In the genomic region with DNA sequence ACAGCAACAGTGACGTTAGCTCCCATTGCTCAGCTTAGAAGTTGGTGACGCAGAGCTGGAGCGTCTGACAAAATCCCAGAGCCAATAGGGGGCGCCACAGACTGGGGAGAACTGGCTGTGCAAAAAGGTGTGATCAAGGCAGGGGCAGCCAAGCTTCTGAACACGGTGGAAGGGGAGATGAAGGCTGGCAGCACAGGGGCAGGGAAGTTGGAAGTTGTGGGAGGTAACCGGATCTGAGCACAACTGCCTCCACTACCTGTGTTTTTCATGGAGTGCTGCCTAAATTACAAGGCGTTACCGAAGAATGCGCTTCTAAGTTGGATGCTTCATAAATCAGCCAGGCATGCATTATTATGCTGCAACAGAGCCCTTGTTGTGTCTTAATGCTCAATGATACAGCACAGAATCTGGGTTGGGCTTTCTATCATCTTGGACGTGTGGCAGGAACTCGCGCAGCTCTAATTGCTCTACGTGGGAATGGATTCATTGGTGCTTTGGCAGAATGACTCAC, we compare ENCODE assay signal across 10 cellular contexts.
DNase-seq lines count a peak whose midpoint lies in the region; ATAC-seq and TF ChIP-seq lines count a peak whose summit lies in the region.
"Had no signal": no experiment of that assay in that cellular context is flagged by ENCODE, and none has a peak within 500 bp of the region (broad histone marks: within the 10 kb centered on the region; RNA-seq: fewer than 3 reads in every experiment).

No MANE protein-coding gene starts in this region.

- H3K27ac ChIP-seq in AG04450 (ENCODE audit: low read depth, low read length) (no peak overlapping the region), RWPE2 (ENCODE audit: poor library complexity, severe bottlenecking) (no peak overlapping the region), thoracic aorta (no peak overlapping the region)
- H3K27ac ChIP-seq: HL-60 had no signal

- intact Hi-C loops in head of caudate nucleus (cut with DNase I) = no loop called here

- POLR2A ChIA-PET in AG04450 (lab: Yijun Ruan, JAX) = no interaction called here

- H3K9me3 ChIP-seq in AG04450 (ENCODE audit: control insufficient read depth, insufficient read depth, low read length) (peaks cover 3% of the 10 kb centered on the region; the same call in 1 of the 2 replicates), RWPE2 (ENCODE audit: severe bottlenecking) (no peaks in the 10 kb centered on the region), thoracic aorta (no peaks in the 10 kb centered on the region)

- H3K4me3 ChIP-seq in AG04450 (ENCODE audit: low read depth, low read length) = no peak overlapping the region
- no peak overlapping the region for H3K4me3 ChIP-seq in RWPE2 (ENCODE audit: severe bottlenecking)
- H3K4me3 ChIP-seq in thoracic aorta = no peak overlapping the region

- H3K4me1 ChIP-seq in RWPE2 (ENCODE audit: insufficient read depth, poor library complexity, severe bottlenecking) (no peaks in the 10 kb centered on the region), thoracic aorta (ENCODE audit: control insufficient read depth in 1 of 2, low read depth in 2 of 2) (peaks cover 5 to 12% of the 10 kb centered on the region in 2 donors)

- ATAC-seq in GM19351 (IDR thresholded peaks at IDR 0.05; ENCODE audit: unreplicated experiment) = peak; percentile 49
- ATAC-seq in RWPE2 (ENCODE audit: low read depth) = no peak
- no peak for ATAC-seq in thoracic aorta (ENCODE audit: insufficient number of reproducible peaks, low FRiP score, low read depth)
- no peak for ATAC-seq in GM18517 (IDR thresholded peaks at IDR 0.05; ENCODE audit: unreplicated experiment)
- no peak for ATAC-seq in HG03469 (IDR thresholded peaks at IDR 0.05; ENCODE audit: unreplicated experiment)
- ATAC-seq: stimulated activated naive CD8-positive, alpha-beta T cell treated with anti-CD3 and anti-CD28 coated beads, Interleukin-15, amount 100 ng/mL, for 72 hours had no signal

- no peaks in the 10 kb centered on the region for H3K36me3 ChIP-seq in RWPE2 (ENCODE audit: low read depth)
- H3K36me3 ChIP-seq in thoracic aorta = no peaks in the 10 kb centered on the region

- CTCF ChIA-PET in AG04450 (lab: Charles Lee) = interaction anchor here (0.8 to 1.5 kb wide), 3 partner anchors 12 to 1576 kb away, joined by 3 to 4 read pairs (median 3); no protein-coding TSS in a partner anchor

- TF ChIP-seq CTCF in AG04450 (IDR thresholded peaks at IDR 0.05; ENCODE audit: low read depth, low read length) = peak; percentile 49
- TF ChIP-seq CTCF in RWPE2 (IDR thresholded peaks at IDR 0.05; ENCODE audit: poor library complexity, severe bottlenecking) = peak; percentile 24
- peak; percentile 38 for TF ChIP-seq CTCF in thoracic aorta (IDR thresholded peaks at IDR 0.05)

- H3K27me3 ChIP-seq in AG04450 (ENCODE audit: control insufficient read depth, insufficient read depth, low read length) (no peaks in the 10 kb centered on the region), RWPE2 (ENCODE audit: insufficient read depth, poor library complexity, severe bottlenecking) (no peaks in the 10 kb centered on the region), thoracic aorta (replicated peaks; ENCODE audit: insufficient read depth) (no peaks in the 10 kb centered on the region)

- DNase-seq in AG04450 (ENCODE audit: low read depth, low spot score) (no peak), RWPE2 (ENCODE audit: low spot score) (no peak), head of caudate nucleus (peak; percentile 48 to 92 (median 80)), thoracic aorta (ENCODE audit: low spot score) (no peak)
- no peak for DNase-seq in effector CD4-positive, alpha-beta T cell

Comparison
In these comparisons a context has a peak if more than half of its experiments do, and no peak if none do; other contexts are left out.
1. DNase-seq: peak in head of caudate nucleus (42 of 42); none in AG04450 (single experiment), RWPE2 (single experiment), thoracic aorta (single experiment) and effector CD4-positive, alpha-beta T cell (single experiment).
2. Peak in every context shown above with its lines, with median percentiles within 50 percentile points of each other: CTCF ChIP-seq.